In genomic region chr3:184724662-184725061, GRCh38 we compare ENCODE assay signal across 17 cellular contexts.
"Had no signal": no experiment of that assay in that cellular context is flagged by ENCODE, and none has a peak within 500 bp of the region (broad histone marks: within the 10 kb centered on the region; RNA-seq: fewer than 3 reads in every experiment).

No MANE protein-coding gene starts in this region.

- H3K27me3 ChIP-seq: dorsolateral prefrontal cortex, neutrophil, right atrium auricular region, sigmoid colon, stomach, transverse colon had no signal

- H3K9me3 ChIP-seq: neutrophil, right atrium auricular region, sigmoid colon, stomach, thoracic aorta, transverse colon had no signal

- H3K9me3 Mint-ChIP-seq: naive thymus-derived CD8-positive, alpha-beta T cell had no signal

- DNase-seq: cortex of kidney; dorsolateral prefrontal cortex; effector CD8-positive, alpha-beta T cell; kidney; left cardiac atrium; naive thymus-derived CD8-positive, alpha-beta T cell; posterior cingulate gyrus; sigmoid colon; small intestine; stimulated activated CD4-positive, alpha-beta T cell treated with anti-CD3 and anti-CD28 coated beads, Interleukin-12 subunit alpha, Interleukin-12 subunit beta, amount 100 ng/mL, for 4 hours; stimulated activated naive CD4-positive, alpha-beta T cell; stomach; substantia nigra; transverse colon had no signal

- H3K27ac ChIP-seq: neutrophil, right atrium auricular region, sigmoid colon, stomach, thoracic aorta, transverse colon had no signal

- H3K4me1 ChIP-seq: right atrium auricular region, transverse colon had no signal

- H3K36me3 ChIP-seq: neutrophil, right atrium auricular region, sigmoid colon, stomach, thoracic aorta, transverse colon had no signal

- H3K4me3 Mint-ChIP-seq: naive thymus-derived CD8-positive, alpha-beta T cell had no signal

- ATAC-seq: left cardiac atrium; naive thymus-derived CD8-positive, alpha-beta T cell had no signal

- H3K27ac Mint-ChIP-seq: naive thymus-derived CD8-positive, alpha-beta T cell had no signal

- H3K36me3 Mint-ChIP-seq: naive thymus-derived CD8-positive, alpha-beta T cell had no signal

- H3K4me3 ChIP-seq: dorsolateral prefrontal cortex, right atrium auricular region, sigmoid colon, stomach, thoracic aorta, transverse colon had no signal
